In genomic region chr18:73812423-73812822, GRCh38 we compare ENCODE assay signal across 19 cellular contexts.
DNase-seq lines count a peak whose midpoint lies in the region; ATAC-seq and TF ChIP-seq lines count a peak whose summit lies in the region.
"Had no signal": no experiment of that assay in that cellular context is flagged by ENCODE, and none has a peak within 500 bp of the region (broad histone marks: within the 10 kb centered on the region; RNA-seq: fewer than 3 reads in every experiment).

No MANE protein-coding gene starts in this region.

- TF ChIP-seq RAD21 in Ishikawa (IDR thresholded peaks at IDR 0.05; ENCODE audit: low read depth): no peak

- H3K4me3 ChIP-seq in parathyroid adenoma (ENCODE audit: low read depth, low read length) (no peak overlapping the region), HAP-1 (no peak overlapping the region)
- H3K4me3 ChIP-seq: A549; BLaER1 treated with 17β-estradiol and CSF1 and Interleukin-3, amounts not matched to agents 10 nM and 100 nM had no signal

- H3K27me3 ChIP-seq in parathyroid adenoma (ENCODE audit: control insufficient read depth, insufficient read depth, low read length): no peaks in the 10 kb centered on the region
- no peaks in the 10 kb centered on the region for H3K27me3 ChIP-seq in HAP-1 (ENCODE audit: low read depth)
- H3K27me3 ChIP-seq: BLaER1 treated with 17β-estradiol and CSF1 and Interleukin-3, amounts not matched to agents 10 nM and 100 nM had no signal

- DNase-seq in NCI-H748 (lab: John Stamatoyannopoulos, UW; ENCODE audit: unreplicated experiment) (peak; percentile 19), NCI-H748 treated with DMSO at 0.1 percent for 48 hours (lab: John Stamatoyannopoulos, UW) (no peak), HAP-1 (ENCODE audit: low spot score in 2 of 2) (no peak), WTC11 (ENCODE audit: low spot score) (no peak)
- DNase-seq: AML-193; Caco-2; Calu3; CD4-positive, alpha-beta T cell; CD8-positive, alpha-beta T cell; DMS79 treated with DMSO at 0.1 percent for 48 hours; GF-D8 had no signal

- no peaks in the 10 kb centered on the region for H3K9me3 ChIP-seq in parathyroid adenoma (ENCODE audit: control insufficient read depth, low read length)
- no peaks in the 10 kb centered on the region for H3K9me3 ChIP-seq in HAP-1
- H3K9me3 ChIP-seq: A549, Caco-2 had no signal

- in situ Hi-C loops in HAP-1 (cut with MboI; ENCODE audit: low sequenced_read_pairs): no loop called here

- peak overlapping the region; percentile 8 for H3K4me2 ChIP-seq in parathyroid adenoma (ENCODE audit: low read length)
- H3K4me2 ChIP-seq: A549; BLaER1 treated with 17β-estradiol and CSF1 and Interleukin-3, amounts not matched to agents 10 nM and 100 nM had no signal

- 0 out of 2 replicates have a peak, but pooled peaks cover 4% of the 10 kb centered on the region for H3K4me1 Mint-ChIP-seq in WTC11
- H3K4me1 Mint-ChIP-seq: B cell had no signal

- TF ChIP-seq CTCF in parathyroid adenoma (IDR thresholded peaks at IDR 0.05) (no peak), WTC11 (IDR thresholded peaks at IDR 0.05) (no peak)

- CTCF ChIA-PET in WTC11 (lab: Charles Lee): interaction anchor here (0.7 kb wide), 1 partner anchor 324 kb away, joined by 3 read pairs; no protein-coding TSS in a partner anchor

- POLR2A ChIA-PET in WTC11 (lab: Charles Lee): interaction anchor here (0.6 to 0.7 kb wide), 2 partner anchors 441 to 762 kb away, joined by 4 to 5 read pairs; no protein-coding TSS in a partner anchor

- no peaks in the 10 kb centered on the region for H3K79me2 ChIP-seq in parathyroid adenoma

- no peaks in the 10 kb centered on the region for H3K4me1 ChIP-seq in parathyroid adenoma
- no peaks in the 10 kb centered on the region for H3K4me1 ChIP-seq in HAP-1
- H3K4me1 ChIP-seq: A549; BLaER1 treated with 17β-estradiol and CSF1 and Interleukin-3, amounts not matched to agents 10 nM and 100 nM; Caco-2 had no signal

- no peaks in the 10 kb centered on the region for H3K36me3 ChIP-seq in parathyroid adenoma (ENCODE audit: control insufficient read depth, insufficient read depth, low read length)
- no peaks in the 10 kb centered on the region for H3K36me3 ChIP-seq in HAP-1 (replicated peaks)
- H3K36me3 ChIP-seq: BLaER1 treated with 17β-estradiol and CSF1 and Interleukin-3, amounts not matched to agents 10 nM and 100 nM had no signal

- H3K9ac ChIP-seq in parathyroid adenoma: no peak overlapping the region
- H3K9ac ChIP-seq: BLaER1 treated with 17β-estradiol and CSF1 and Interleukin-3, amounts not matched to agents 10 nM and 100 nM had no signal

- H3K27ac ChIP-seq in parathyroid adenoma: no peak overlapping the region
- H3K27ac ChIP-seq: 22Rv1; A549; BLaER1 treated with 17β-estradiol and CSF1 and Interleukin-3, amounts not matched to agents 10 nM and 100 nM; C4-2B had no signal

- no peaks in the 10 kb centered on the region for H3K27me3 Mint-ChIP-seq in WTC11 (ENCODE audit: low read depth)
- H3K27me3 Mint-ChIP-seq: B cell; CD4-positive, alpha-beta T cell had no signal

- ATAC-seq in HG03175 (IDR thresholded peaks at IDR 0.05; ENCODE audit: unreplicated experiment) (no peak), WTC11 (no peak)
- ATAC-seq: A549; CD8-positive, alpha-beta T cell had no signal

- H2AFZ ChIP-seq in parathyroid adenoma: no peak overlapping the region

- no peak for TF ChIP-seq EP300 in Ishikawa (IDR thresholded peaks at IDR 0.05; ENCODE audit: borderline replicate concordance)

- H3K27ac Mint-ChIP-seq in WTC11: no peak overlapping the region
- H3K27ac Mint-ChIP-seq: B cell; CD4-positive, alpha-beta T cell; CD8-positive, alpha-beta T cell had no signal

- H3K9me3 Mint-ChIP-seq in WTC11: peaks cover 14% of the 10 kb centered on the region
- H3K9me3 Mint-ChIP-seq: CD4-positive, alpha-beta T cell had no signal

- H3K36me3 Mint-ChIP-seq in WTC11: peaks cover 5% of the 10 kb centered on the region; the same call in 1 of the 2 replicates
- H3K36me3 Mint-ChIP-seq: CD8-positive, alpha-beta T cell had no signal

- H3K4me3 Mint-ChIP-seq in WTC11: no peak overlapping the region
- H3K4me3 Mint-ChIP-seq: B cell; CD4-positive, alpha-beta T cell; CD8-positive, alpha-beta T cell had no signal

TF ChIP-seq in Ishikawa, 13 proteins besides CTCF, POLR2A, EP300 and RAD21:
- TF ChIP-seq FOXM1 (IDR thresholded peaks at IDR 0.05; ENCODE audit: borderline replicate concordance, low read depth) (no peak), USF1 (IDR thresholded peaks at IDR 0.05) (no peak), CREB1 (IDR thresholded peaks at IDR 0.05; ENCODE audit: low read depth) (no peak), TAF1 (IDR thresholded peaks at IDR 0.05; ENCODE audit: low read depth) (no peak), MAX (IDR thresholded peaks at IDR 0.05) (no peak), NFIC (IDR thresholded peaks at IDR 0.05) (peak; percentile 41)

TF ChIP-seq in WTC11, 78 proteins besides CTCF, POLR2A, EP300 and RAD21:
- TF ChIP-seq PRRX2 (CRISPR knock-in tag; IDR thresholded peaks at IDR 0.05) (no peak), FOXK1 (CRISPR knock-in tag; IDR thresholded peaks at IDR 0.05) (no peak), KAT7 (CRISPR knock-in tag; IDR thresholded peaks at IDR 0.05; ENCODE audit: borderline replicate concordance) (no peak), ZNF219 (CRISPR knock-in tag; IDR thresholded peaks at IDR 0.05; ENCODE audit: borderline replicate concordance) (no peak), ZNF671 (CRISPR knock-in tag; IDR thresholded peaks at IDR 0.05) (no peak), CREB1 (CRISPR knock-in tag; IDR thresholded peaks at IDR 0.05) (no peak), TEAD1 (CRISPR knock-in tag; IDR thresholded peaks at IDR 0.05) (no peak), ZMAT4 (CRISPR knock-in tag; IDR thresholded peaks at IDR 0.05) (no peak), ZNF317 (CRISPR knock-in tag; IDR thresholded peaks at IDR 0.05; ENCODE audit: borderline replicate concordance, low read depth) (no peak)
